In genomic region chr16:48101069-48101674, GRCh38 we compare ENCODE assay signal across 10 cellular contexts. TPM values are rescaled to one million over a fixed set of nuclear protein-coding genes. Genes with fewer than 3 reads are reported as not detected.
DNase-seq lines count a peak whose midpoint lies in the region; ATAC-seq and TF ChIP-seq lines count a peak whose summit lies in the region.
"Had no signal": no experiment of that assay in that cellular context is flagged by ENCODE, and none has a peak within 500 bp of the region (broad histone marks: within the 10 kb centered on the region; RNA-seq: fewer than 3 reads in every experiment).

No MANE protein-coding gene starts in this region.

- DNase-seq in GM10266 (ENCODE audit: extremely low spot score) = peak; percentile 65
- DNase-seq in astrocyte of the hippocampus (ENCODE audit: low read depth, low spot score) = peak; percentile 44
- DNase-seq in mesenteric fat pad (ENCODE audit: low spot score) = no peak
- no peak for DNase-seq in NCI-H146 treated with DMSO at 0.1 percent for 48 hours (lab: John Stamatoyannopoulos, UW; ENCODE audit: unreplicated experiment)
- DNase-seq in left lobe of liver (ENCODE audit: low spot score) = no peak
- no peak for DNase-seq in SKM-1 (lab: John Stamatoyannopoulos, UW; ENCODE audit: unreplicated experiment)
- DNase-seq: transverse colon had no signal

- ATAC-seq in GM18909 (IDR thresholded peaks at IDR 0.05; ENCODE audit: poor library complexity, unreplicated experiment) (peak; percentile 54), HG03064 (IDR thresholded peaks at IDR 0.05; ENCODE audit: low read depth, unreplicated experiment) (peak; percentile 66), left lobe of liver (no peak)

- TF ChIP-seq CTCF in GM10266 (IDR thresholded peaks at IDR 0.05; ENCODE audit: control insufficient read depth, insufficient read depth, low read depth, missing control alignments) = no peak

RNA-seq across cellular contexts. Expression of gene ABCC12, which starts 54.6 kb away (rescaled TPM):
- total RNA-seq in mesenteric fat pad (not detected), left lobe of liver (0.08 TPM)
- total RNA-seq: T-helper 2 cell treated with Interferon-gamma antibody and Interleukin-4, amounts not matched to agents 100 ng/mL and 5 ng/mL, for 36 hours; transverse colon had no signal

Comparison
In these comparisons a context has a peak if more than half of its experiments do, and no peak if none do; other contexts are left out.
1. DNase-seq: peak in GM10266 (single experiment) and astrocyte of the hippocampus (single experiment); none in mesenteric fat pad (single experiment), NCI-H146 treated with DMSO at 0.1 percent for 48 hours (single experiment), left lobe of liver (single experiment) and SKM-1 (single experiment).